8 cellular contexts compared by ENCODE assay signal in genomic region chr6:90610671-90611542, GRCh38. TPM values are rescaled to one million over a fixed set of nuclear protein-coding genes. Genes with fewer than 3 reads are reported as not detected.
DNase-seq lines count a peak whose midpoint lies in the region; ATAC-seq and TF ChIP-seq lines count a peak whose summit lies in the region.

No MANE protein-coding gene starts in this region.

- H3K27me3 ChIP-seq in right atrium auricular region: no peaks in the 10 kb centered on the region
- peaks cover 2% of the 10 kb centered on the region for H3K27me3 ChIP-seq in prostate gland (replicated peaks; ENCODE audit: insufficient read depth)

- DNase-seq in Ammon's horn (ENCODE audit: low spot score) (peak; percentile 32), RWPE1 (ENCODE audit: low spot score) (peak; percentile 12), amniotic epithelial cell (ENCODE audit: low read depth) (peak; percentile 2), right atrium auricular region (ENCODE audit: low spot score) (no peak), prostate gland (ENCODE audit: low spot score) (peak; percentile 12), NCI-H2029 (lab: John Stamatoyannopoulos, UW) (no peak)

- peaks cover 0 to 10% of the 10 kb centered on the region in 2 donors for H3K4me1 ChIP-seq in right atrium auricular region
- H3K4me1 ChIP-seq in prostate gland (replicated peaks): no peaks in the 10 kb centered on the region

- H3K9me3 ChIP-seq in right atrium auricular region: no peaks in the 10 kb centered on the region
- H3K9me3 ChIP-seq in prostate gland: no peaks in the 10 kb centered on the region

- TF ChIP-seq POLR2A in prostate gland (IDR thresholded peaks at IDR 0.05): no peak

- ATAC-seq in GM18867 (IDR thresholded peaks at IDR 0.05; ENCODE audit: unreplicated experiment): peak; percentile 62
- ATAC-seq in HG03108 (IDR thresholded peaks at IDR 0.05; ENCODE audit: unreplicated experiment): peak; percentile 57

- no peak for TF ChIP-seq CTCF in RWPE1 (conservative IDR thresholded peaks at IDR 0.05; ENCODE audit: low read depth)
- TF ChIP-seq CTCF in right atrium auricular region (IDR thresholded peaks at IDR 0.05): no peak
- TF ChIP-seq CTCF in prostate gland (IDR thresholded peaks at IDR 0.05): peak in 1 of 4 experiments; percentile 5

- H3K4me3 ChIP-seq in right atrium auricular region (peak overlapping the region; percentile 55 to 64), prostate gland (peak overlapping the region; percentile 43 to 46)

- POLR2A ChIA-PET in RWPE1 (lab: Yijun Ruan, JAX; ENCODE audit: low non-redundant PET): no interaction called here

- no peak overlapping the region for H3K27ac ChIP-seq in RWPE1
- peak overlapping the region; percentile 46 to 62 for H3K27ac ChIP-seq in right atrium auricular region
- H3K27ac ChIP-seq in prostate gland: peak overlapping the region; percentile 58 to 73

- no peaks in the 10 kb centered on the region for H3K36me3 ChIP-seq in right atrium auricular region
- no peaks in the 10 kb centered on the region for H3K36me3 ChIP-seq in prostate gland

- WGBS in prostate gland: under 1% methylated on average over 72 of the region's 75 CpGs

- intact Hi-C loops in prostate gland (cut with DNase I): no loop called here

- CTCF ChIA-PET in RWPE1 (lab: Yijun Ruan, JAX): no interaction called here

RNA-seq across cellular contexts. Expression of gene MAP3K7, which starts 24.0 kb away (rescaled TPM):
- total RNA-seq in right atrium auricular region: 10 to 100 TPM; 17.1 to 17.5 TPM
- 10 to 100 TPM; 22.2 to 31.0 TPM for total RNA-seq in prostate gland

Comparison
In these comparisons a context has a peak if more than half of its experiments do, and no peak if none do; other contexts are left out.
1. DNase-seq: peak in Ammon's horn (single experiment), RWPE1 (single experiment), amniotic epithelial cell (single experiment) and prostate gland (single experiment); none in right atrium auricular region (single experiment) and NCI-H2029 (single experiment).